In the genomic region with DNA sequence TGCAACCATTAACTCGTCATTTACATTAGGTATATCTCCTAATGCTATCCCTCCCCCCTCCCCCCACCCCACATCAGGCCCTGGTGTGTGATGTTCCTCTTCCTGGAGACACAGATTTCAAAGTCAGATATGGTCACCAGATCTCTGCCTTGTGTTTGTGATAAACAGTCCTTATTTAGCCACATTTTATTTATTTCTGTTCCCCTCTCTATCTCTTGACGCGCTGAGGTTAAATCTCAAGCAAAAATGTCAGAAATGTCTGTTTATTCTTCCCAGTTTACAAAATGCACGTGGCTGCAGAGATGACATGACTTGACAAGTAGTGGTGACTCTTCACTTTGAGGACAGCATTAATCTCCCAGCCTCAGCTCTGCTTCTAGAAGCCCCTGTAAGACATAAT, we compare ENCODE assay signal across 1 cellular context.
TF ChIP-seq lines count a peak whose summit lies in the region.

No MANE protein-coding gene starts in this region.

TF ChIP-seq in K562, 482 proteins besides CTCF, POLR2A, EP300 and RAD21 (continued from another document and continues in another):
- TF ChIP-seq, protein P1, sequence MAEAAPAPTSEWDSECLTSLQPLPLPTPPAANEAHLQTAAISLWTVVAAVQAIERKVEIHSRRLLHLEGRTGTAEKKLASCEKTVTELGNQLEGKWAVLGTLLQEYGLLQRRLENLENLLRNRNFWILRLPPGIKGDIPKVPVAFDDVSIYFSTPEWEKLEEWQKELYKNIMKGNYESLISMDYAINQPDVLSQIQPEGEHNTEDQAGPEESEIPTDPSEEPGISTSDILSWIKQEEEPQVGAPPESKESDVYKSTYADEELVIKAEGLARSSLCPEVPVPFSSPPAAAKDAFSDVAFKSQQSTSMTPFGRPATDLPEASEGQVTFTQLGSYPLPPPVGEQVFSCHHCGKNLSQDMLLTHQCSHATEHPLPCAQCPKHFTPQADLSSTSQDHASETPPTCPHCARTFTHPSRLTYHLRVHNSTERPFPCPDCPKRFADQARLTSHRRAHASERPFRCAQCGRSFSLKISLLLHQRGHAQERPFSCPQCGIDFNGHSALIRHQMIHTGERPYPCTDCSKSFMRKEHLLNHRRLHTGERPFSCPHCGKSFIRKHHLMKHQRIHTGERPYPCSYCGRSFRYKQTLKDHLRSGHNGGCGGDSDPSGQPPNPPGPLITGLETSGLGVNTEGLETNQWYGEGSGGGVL (CRISPR knock-in tag; IDR thresholded peaks at IDR 0.05) = no peak
- TF ChIP-seq, protein P2, sequence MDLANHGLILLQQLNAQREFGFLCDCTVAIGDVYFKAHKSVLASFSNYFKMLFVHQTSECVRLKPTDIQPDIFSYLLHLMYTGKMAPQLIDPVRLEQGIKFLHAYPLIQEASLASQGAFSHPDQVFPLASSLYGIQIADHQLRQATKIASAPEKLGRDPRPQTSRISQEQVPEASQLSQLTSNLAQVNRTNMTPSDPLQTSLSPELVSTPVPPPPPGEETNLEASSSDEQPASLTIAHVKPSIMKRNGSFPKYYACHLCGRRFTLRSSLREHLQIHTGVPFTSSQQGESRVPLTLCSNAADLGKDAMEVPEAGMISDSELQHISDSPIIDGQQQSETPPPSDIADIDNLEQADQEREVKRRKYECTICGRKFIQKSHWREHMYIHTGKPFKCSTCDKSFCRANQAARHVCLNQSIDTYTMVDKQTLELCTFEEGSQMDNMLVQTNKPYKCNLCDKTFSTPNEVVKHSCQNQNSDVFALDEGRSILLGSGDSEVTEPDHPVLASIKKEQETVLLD (IDR thresholded peaks at IDR 0.05) = no peak
- TF ChIP-seq HDGF (IDR thresholded peaks at IDR 0.05) = no peak
- TF ChIP-seq NUFIP1 (IDR thresholded peaks at IDR 0.05; ENCODE audit: partially characterized antibody) = no peak
- no peak for TF ChIP-seq PRDM10 (IDR thresholded peaks at IDR 0.05; ENCODE audit: partially characterized antibody)
- no peak for TF ChIP-seq ZHX1 (conservative IDR thresholded peaks at IDR 0.05; ENCODE audit: low read length)
- TF ChIP-seq RBFOX2 (IDR thresholded peaks at IDR 0.05; ENCODE audit: low read depth, low read length) = no peak
- TF ChIP-seq ZNF696 (CRISPR knock-in tag; conservative IDR thresholded peaks at IDR 0.05) = no peak
- TF ChIP-seq ZNF274 (IDR thresholded peaks at IDR 0.05; ENCODE audit: borderline replicate concordance, low read depth, low read length) = no peak
- TF ChIP-seq MCM2 (IDR thresholded peaks at IDR 0.05; ENCODE audit: low read depth) = no peak
- TF ChIP-seq ZFPM2 (CRISPR knock-in tag; IDR thresholded peaks at IDR 0.05) = no peak
- TF ChIP-seq RBM15 (IDR thresholded peaks at IDR 0.05; ENCODE audit: insufficient read depth, low read length) = no peak
- 0 out of 2 replicates have a peak, but pooled peaks have one; percentile 43 for TF ChIP-seq EP400 (IDR thresholded peaks at IDR 0.05)
- TF ChIP-seq RBM22 (IDR thresholded peaks at IDR 0.05; ENCODE audit: low read depth, low read length, poor library complexity, severe bottlenecking) = no peak
- 0 out of 2 replicates have a peak, but pooled peaks have one; percentile 9 for TF ChIP-seq HMBOX1 (IDR thresholded peaks at IDR 0.05)
- no peak for TF ChIP-seq ZNF644 (tag; IDR thresholded peaks at IDR 0.05; ENCODE audit: low read depth)
- TF ChIP-seq, protein P3, sequence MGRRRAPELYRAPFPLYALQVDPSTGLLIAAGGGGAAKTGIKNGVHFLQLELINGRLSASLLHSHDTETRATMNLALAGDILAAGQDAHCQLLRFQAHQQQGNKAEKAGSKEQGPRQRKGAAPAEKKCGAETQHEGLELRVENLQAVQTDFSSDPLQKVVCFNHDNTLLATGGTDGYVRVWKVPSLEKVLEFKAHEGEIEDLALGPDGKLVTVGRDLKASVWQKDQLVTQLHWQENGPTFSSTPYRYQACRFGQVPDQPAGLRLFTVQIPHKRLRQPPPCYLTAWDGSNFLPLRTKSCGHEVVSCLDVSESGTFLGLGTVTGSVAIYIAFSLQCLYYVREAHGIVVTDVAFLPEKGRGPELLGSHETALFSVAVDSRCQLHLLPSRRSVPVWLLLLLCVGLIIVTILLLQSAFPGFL (CRISPR knock-in tag; IDR thresholded peaks at IDR 0.05) = no peak
- 0 out of 2 replicates have a peak, but pooled peaks have one; percentile 40 for TF ChIP-seq MYC (IDR thresholded peaks at IDR 0.05; ENCODE audit: low read depth, low read length)
- no peak for TF ChIP-seq MYC (CRISPR knock-in tag; IDR thresholded peaks at IDR 0.05; ENCODE audit: borderline replicate concordance, low read depth)
- no peak for TF ChIP-seq STAT5A (IDR thresholded peaks at IDR 0.05; ENCODE audit: borderline replicate concordance, low read length)
- TF ChIP-seq ZNF740 (CRISPR knock-in tag; IDR thresholded peaks at IDR 0.05) = no peak
- TF ChIP-seq ZNF740 (tag; IDR thresholded peaks at IDR 0.05) = no peak
- TF ChIP-seq ATF6 (CRISPR knock-in tag; IDR thresholded peaks at IDR 0.05) = no peak
- TF ChIP-seq NFIC (IDR thresholded peaks at IDR 0.05) = no peak
- no peak for TF ChIP-seq OTX1 (CRISPR knock-in tag; IDR thresholded peaks at IDR 0.05)
- TF ChIP-seq, protein P4, sequence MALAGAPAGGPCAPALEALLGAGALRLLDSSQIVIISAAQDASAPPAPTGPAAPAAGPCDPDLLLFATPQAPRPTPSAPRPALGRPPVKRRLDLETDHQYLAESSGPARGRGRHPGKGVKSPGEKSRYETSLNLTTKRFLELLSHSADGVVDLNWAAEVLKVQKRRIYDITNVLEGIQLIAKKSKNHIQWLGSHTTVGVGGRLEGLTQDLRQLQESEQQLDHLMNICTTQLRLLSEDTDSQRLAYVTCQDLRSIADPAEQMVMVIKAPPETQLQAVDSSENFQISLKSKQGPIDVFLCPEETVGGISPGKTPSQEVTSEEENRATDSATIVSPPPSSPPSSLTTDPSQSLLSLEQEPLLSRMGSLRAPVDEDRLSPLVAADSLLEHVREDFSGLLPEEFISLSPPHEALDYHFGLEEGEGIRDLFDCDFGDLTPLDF (CRISPR knock-in tag; IDR thresholded peaks at IDR 0.05) = no peak
- no peak for TF ChIP-seq KHSRP (IDR thresholded peaks at IDR 0.05)
- no peak for TF ChIP-seq ZFX (CRISPR knock-in tag; IDR thresholded peaks at IDR 0.05)
- TF ChIP-seq ZNF707 (CRISPR knock-in tag; conservative IDR thresholded peaks at IDR 0.05) = no peak
- TF ChIP-seq, protein P5, sequence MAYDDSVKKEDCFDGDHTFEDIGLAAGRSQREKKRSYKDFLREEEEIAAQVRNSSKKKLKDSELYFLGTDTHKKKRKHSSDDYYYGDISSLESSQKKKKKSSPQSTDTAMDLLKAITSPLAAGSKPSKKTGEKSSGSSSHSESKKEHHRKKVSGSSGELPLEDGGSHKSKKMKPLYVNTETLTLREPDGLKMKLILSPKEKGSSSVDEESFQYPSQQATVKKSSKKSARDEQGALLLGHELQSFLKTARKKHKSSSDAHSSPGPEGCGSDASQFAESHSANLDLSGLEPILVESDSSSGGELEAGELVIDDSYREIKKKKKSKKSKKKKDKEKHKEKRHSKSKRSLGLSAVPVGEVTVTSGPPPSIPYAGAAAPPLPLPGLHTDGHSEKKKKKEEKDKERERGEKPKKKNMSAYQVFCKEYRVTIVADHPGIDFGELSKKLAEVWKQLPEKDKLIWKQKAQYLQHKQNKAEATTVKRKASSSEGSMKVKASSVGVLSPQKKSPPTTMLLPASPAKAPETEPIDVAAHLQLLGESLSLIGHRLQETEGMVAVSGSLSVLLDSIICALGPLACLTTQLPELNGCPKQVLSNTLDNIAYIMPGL (CRISPR knock-in tag; IDR thresholded peaks at IDR 0.05) = no peak
- no peak for TF ChIP-seq TAF7 (tag; IDR thresholded peaks at IDR 0.05)
- no peak for TF ChIP-seq ZNF217 (CRISPR knock-in tag; IDR thresholded peaks at IDR 0.05)
- no peak for TF ChIP-seq GABPB1 (CRISPR knock-in tag; IDR thresholded peaks at IDR 0.05)
- no peak for TF ChIP-seq TRIM24 (IDR thresholded peaks at IDR 0.05)
- TF ChIP-seq MIER1 (IDR thresholded peaks at IDR 0.05; ENCODE audit: low read depth) = no peak
- no peak for TF ChIP-seq MCM7 (IDR thresholded peaks at IDR 0.05)
- TF ChIP-seq ZNF639 (CRISPR knock-in tag; conservative IDR thresholded peaks at IDR 0.05 in 1 of 2, IDR thresholded peaks at IDR 0.05 in 1 of 2) = 0 out of 4 replicates have a peak, but pooled peaks of 1 of the 2 experiments have one; percentile 44
- peak; percentile 93 for TF ChIP-seq L3MBTL2 (IDR thresholded peaks at IDR 0.05)
- no peak for TF ChIP-seq MEF2D (tag; conservative IDR thresholded peaks at IDR 0.05; ENCODE audit: low read depth)
- no peak for TF ChIP-seq TSC22D4 (tag; IDR thresholded peaks at IDR 0.05)
- no peak for TF ChIP-seq SAP30 (IDR thresholded peaks at IDR 0.05; ENCODE audit: borderline replicate concordance, insufficient read depth, low read depth, low read length, poor library complexity, severe bottlenecking)
